13 cellular contexts compared by ENCODE assay signal in genomic region chr5:14405267-14405666, GRCh38.
DNase-seq lines count a peak whose midpoint lies in the region; TF ChIP-seq lines count a peak whose summit lies in the region.
"Had no signal": no experiment of that assay in that cellular context is flagged by ENCODE, and none has a peak within 500 bp of the region (broad histone marks: within the 10 kb centered on the region; RNA-seq: fewer than 3 reads in every experiment).

No MANE protein-coding gene starts in this region.

- TF ChIP-seq CTCF in endothelial cell (IDR thresholded peaks at IDR 0.05; ENCODE audit: unreplicated experiment): peak; percentile 32
- peak; percentile 47 for TF ChIP-seq CTCF in progenitor cell of endocrine pancreas (IDR thresholded peaks at IDR 0.05; ENCODE audit: unreplicated experiment)

- H3K27ac Mint-ChIP-seq in endothelial cell (ENCODE audit: unreplicated experiment) (peak overlapping the region; percentile 72), progenitor cell of endocrine pancreas (peak overlapping the region; percentile 19)
- H3K27ac Mint-ChIP-seq: activated CD4-positive, alpha-beta memory T cell treated with anti-CD3 and anti-CD28 coated beads, Interleukin-2, amount 10 ng/mL, durations not matched to agents 7 days and 5 days had no signal

- H3K9me3 Mint-ChIP-seq in endothelial cell (ENCODE audit: unreplicated experiment): no peaks in the 10 kb centered on the region
- peaks cover 3% of the 10 kb centered on the region for H3K9me3 Mint-ChIP-seq in progenitor cell of endocrine pancreas (ENCODE audit: low read depth)

- H3K27me3 Mint-ChIP-seq in endothelial cell (ENCODE audit: unreplicated experiment) (peaks cover 19% of the 10 kb centered on the region), progenitor cell of endocrine pancreas (no peaks in the 10 kb centered on the region)
- H3K27me3 Mint-ChIP-seq: naive thymus-derived CD8-positive, alpha-beta T cell had no signal

- DNase-seq in DMS 273 (lab: John Stamatoyannopoulos, UW; ENCODE audit: unreplicated experiment) (peak; percentile 15), DMS 273 treated with DMSO at 0.1 percent for 48 hours (lab: John Stamatoyannopoulos, UW) (no peak), NCI-H69 (lab: John Stamatoyannopoulos, UW) (peak; percentile 31), endothelial cell (ENCODE audit: low spot score) (peak; percentile 24), progenitor cell of endocrine pancreas (ENCODE audit: low spot score, unreplicated experiment) (no peak), activated gamma-delta T cell treated with Interleukin-2 at 50 U/mL for 16 hours (no peak)
- no peak for DNase-seq in activated CD8-positive, alpha-beta memory T cell treated with anti-CD3 and anti-CD28 coated beads for 24 hours
- no peak for DNase-seq in activated CD4-positive, CD25-positive, alpha-beta regulatory T cell treated with anti-CD3 and anti-CD28 coated beads, Interleukin-2, amount 50 U/mL, for 72 hours
- DNase-seq: activated CD4-positive, alpha-beta memory T cell treated with anti-CD3 and anti-CD28 coated beads, Interleukin-2, amount 10 ng/mL, durations not matched to agents 7 days and 5 days; heart left ventricle; naive thymus-derived CD8-positive, alpha-beta T cell; NCI-H1694 treated with DMSO at 0.1 percent for 48 hours; trophoblast cell had no signal

- H3K4me1 Mint-ChIP-seq in endothelial cell (ENCODE audit: unreplicated experiment) (no peaks in the 10 kb centered on the region), progenitor cell of endocrine pancreas (ENCODE audit: low read depth) (peaks cover 10% of the 10 kb centered on the region)

- H3K36me3 Mint-ChIP-seq in endothelial cell (ENCODE audit: low read depth, unreplicated experiment): peaks cover 57% of the 10 kb centered on the region
- peaks cover 38% of the 10 kb centered on the region for H3K36me3 Mint-ChIP-seq in progenitor cell of endocrine pancreas (ENCODE audit: insufficient read depth)
- H3K36me3 Mint-ChIP-seq: naive thymus-derived CD8-positive, alpha-beta T cell had no signal

- H3K4me3 Mint-ChIP-seq in endothelial cell (ENCODE audit: unreplicated experiment) (peak overlapping the region; percentile 83), progenitor cell of endocrine pancreas (ENCODE audit: low read depth) (no peak overlapping the region)
- H3K4me3 Mint-ChIP-seq: activated CD4-positive, alpha-beta memory T cell treated with anti-CD3 and anti-CD28 coated beads, Interleukin-2, amount 10 ng/mL, durations not matched to agents 7 days and 5 days; naive thymus-derived CD8-positive, alpha-beta T cell had no signal

Comparison
In these comparisons a context has a peak if more than half of its experiments do, and no peak if none do; other contexts are left out.
1. DNase-seq: peak in DMS 273 (single experiment), NCI-H69 (single experiment) and endothelial cell (single experiment); none in DMS 273 treated with DMSO at 0.1 percent for 48 hours (single experiment), progenitor cell of endocrine pancreas (single experiment), activated gamma-delta T cell treated with Interleukin-2 at 50 U/mL for 16 hours (single experiment), activated CD8-positive, alpha-beta memory T cell treated with anti-CD3 and anti-CD28 coated beads for 24 hours (single experiment) and activated CD4-positive, CD25-positive, alpha-beta regulatory T cell treated with anti-CD3 and anti-CD28 coated beads, Interleukin-2, amount 50 U/mL, for 72 hours (single experiment).